In the genomic region with DNA sequence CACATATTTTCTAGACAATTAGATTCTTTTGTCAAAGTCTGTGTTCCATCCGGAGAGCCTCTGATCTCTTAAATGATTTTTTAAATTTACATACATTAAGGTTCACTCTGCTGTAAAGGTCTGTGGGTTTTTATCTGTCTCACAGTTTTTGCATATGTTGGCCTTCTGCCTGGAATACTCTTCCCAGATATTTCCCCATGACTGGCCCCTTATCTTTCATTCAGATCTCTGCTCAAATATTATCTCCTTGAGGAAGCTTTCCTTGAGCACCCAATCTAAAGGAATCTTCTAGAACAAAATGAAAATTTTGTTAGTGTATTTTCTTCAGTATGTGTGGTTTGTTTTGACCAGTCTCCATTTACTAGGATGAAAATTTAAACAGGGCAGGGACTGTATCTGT, we compare ENCODE assay signal across 1 cellular context.
TF ChIP-seq lines count a peak whose summit lies in the region.

No MANE protein-coding gene starts in this region.

TF ChIP-seq in K562, 482 proteins besides CTCF, POLR2A, EP300 and RAD21:
- TF ChIP-seq CBFA2T3 (IDR thresholded peaks at IDR 0.05): peak; percentile 7; the same call in 1 of the 2 replicates
- TF ChIP-seq ARID1B (IDR thresholded peaks at IDR 0.05): 0 out of 2 replicates have a peak, but pooled peaks have one; percentile 21
- TF ChIP-seq ESRRA (IDR thresholded peaks at IDR 0.05; ENCODE audit: borderline replicate concordance, low read depth): no peak
